9 cellular contexts compared by ENCODE assay signal in the genomic region with DNA sequence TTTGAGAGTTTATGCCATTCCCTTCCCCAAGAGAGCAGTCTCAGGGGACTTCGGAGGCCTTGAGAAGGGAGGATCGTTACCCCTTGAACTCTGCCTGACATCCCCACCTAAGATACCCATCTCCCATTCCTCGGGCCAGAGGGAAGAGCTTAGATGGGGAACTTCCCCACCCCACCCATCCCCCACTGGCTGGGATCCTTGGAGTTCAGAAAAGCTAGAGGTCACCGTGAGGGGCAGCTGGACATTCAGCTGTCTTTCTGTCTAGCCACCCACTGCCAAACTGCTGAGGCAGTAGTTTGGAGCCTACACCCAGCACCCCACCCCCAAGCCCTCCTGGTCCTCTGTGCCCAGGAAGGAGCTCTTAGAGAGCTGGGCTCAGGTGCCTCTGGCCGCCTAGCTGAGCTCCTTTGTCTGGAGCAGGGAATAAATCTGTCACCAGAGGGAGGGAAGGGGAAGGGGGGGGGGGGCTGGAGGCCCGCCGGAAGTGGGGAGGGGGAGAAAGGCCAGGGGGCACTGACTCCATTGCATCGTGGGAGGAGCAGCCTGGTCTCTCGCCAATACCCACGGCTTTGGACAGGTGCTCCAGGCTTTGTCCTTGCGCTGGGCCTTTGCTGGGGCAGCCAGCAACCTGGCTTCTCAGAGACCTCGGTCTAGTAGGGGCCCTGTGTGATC. TPM values are rescaled to one million over a fixed set of nuclear protein-coding genes. Genes with fewer than 3 reads are reported as not detected.
DNase-seq lines count a peak whose midpoint lies in the region; ATAC-seq, FAIRE-seq and TF ChIP-seq lines count a peak whose summit lies in the region.
"Had no signal": no experiment of that assay in that cellular context is flagged by ENCODE, and none has a peak within 500 bp of the region (broad histone marks: within the 10 kb centered on the region; RNA-seq: fewer than 3 reads in every experiment).

No MANE protein-coding gene starts in this region.

- intact Hi-C loops in HCT116 (cut with micrococcal nuclease) = no loop called here
- intact Hi-C loops in K562 (cut with micrococcal nuclease) = no loop called here

- no peaks in the 10 kb centered on the region for H3K9me3 ChIP-seq in AG04450 (ENCODE audit: control insufficient read depth, insufficient read depth, low read length)
- no peaks in the 10 kb centered on the region for H3K9me3 ChIP-seq in HCT116 (ENCODE audit: control insufficient read depth in 1 of 2, insufficient read depth in 1 of 2, low read depth in 1 of 2, low read length in 2 of 2)
- no peaks in the 10 kb centered on the region for H3K9me3 ChIP-seq in K562 (replicated peaks; ENCODE audit: control insufficient read depth, insufficient read depth, low read depth, low read length)

- ATAC-seq in HCT116 (no peak), K562 (no peak), GM19397 (IDR thresholded peaks at IDR 0.05; ENCODE audit: unreplicated experiment) (no peak), omental fat pad (ENCODE audit: low FRiP score) (no peak)

- no peak for TF ChIP-seq RAD21 in HCT116 (IDR thresholded peaks at IDR 0.05; ENCODE audit: low read depth)
- TF ChIP-seq RAD21 in K562 (CRISPR knock-in tag; conservative IDR thresholded peaks at IDR 0.05 in 1 of 2, IDR thresholded peaks at IDR 0.05 in 1 of 2) = no peak

- RAD21 ChIA-PET in HCT116 (lab: Charles Lee; ENCODE audit: low non-redundant PET in 1 of 2, low total read pairs in 2 of 2, uncharacterized antibody in 2 of 2, unreplicated experiment in 2 of 2) = interaction anchor here in 1 of 2 experiments (0.7 kb wide), 1 partner anchor 14 kb away, joined by 5 read pairs; no protein-coding TSS in a partner anchor

- TF ChIP-seq POLR2A in HCT116 (IDR thresholded peaks at IDR 0.05; ENCODE audit: borderline replicate concordance, extremely low read depth, insufficient read depth, insufficient read length) (no peak), K562 (conservative IDR thresholded peaks at IDR 0.05) (no peak)

- no peak for DNase-seq in AG04450 (ENCODE audit: low read depth, low spot score)
- DNase-seq in HCT116 (ENCODE audit: low read depth, low spot score) = no peak
- DNase-seq in K562 (ENCODE audit: extremely low read depth in 1 of 4, low spot score in 3 of 4) = peak in 1 of 4 experiments; percentile 30
- DNase-seq in myocyte (ENCODE audit: low read depth) = peak; percentile 74
- DNase-seq in GOT3 (lab: John Stamatoyannopoulos, UW) = no peak
- no peak for DNase-seq in activated naive CD4-positive, alpha-beta T cell treated with anti-CD3 and anti-CD28 coated beads, Interleukin-2, amount 50 U/mL, for 16 hours
- DNase-seq in omental fat pad (ENCODE audit: low spot score) = no peak
- DNase-seq: Kasumi-1 had no signal

- CTCF ChIA-PET in AG04450 (lab: Charles Lee) (interaction anchor here (0.6 to 2.2 kb wide), 6 partner anchors 15 to 181 kb away, joined by 3 to 11 read pairs (median 4); a partner anchor contains a TSS), HCT116 (lab: Charles Lee) (interaction anchor here (1.0 to 2.3 kb wide), 4 partner anchors 10 to 89 kb away, joined by 3 to 8 read pairs (median 4); no protein-coding TSS in a partner anchor), K562 (lab: Yijun Ruan, JAX; ENCODE audit: low intra/inter-chr PET ratio) (interaction anchor here (0.6 kb wide), 1 partner anchor 31 kb away, joined by 3 read pairs; no protein-coding TSS in a partner anchor)

- H3K79me2 ChIP-seq in HCT116 (ENCODE audit: insufficient read depth, low read length) (no peaks in the 10 kb centered on the region), K562 (ENCODE audit: control insufficient read depth, insufficient read depth, low read length) (no peaks in the 10 kb centered on the region)

- H3K27me3 ChIP-seq in AG04450 (ENCODE audit: control insufficient read depth, insufficient read depth, low read length) = peaks cover 28% of the 10 kb centered on the region
- H3K27me3 ChIP-seq in HCT116 (ENCODE audit: insufficient read depth, low read length) = no peaks in the 10 kb centered on the region
- 0 out of 5 replicates have a peak, but pooled peaks cover 0 to 2% of the 10 kb centered on the region in 2 experiments for H3K27me3 ChIP-seq in K562 (ENCODE audit: control insufficient read depth in 2 of 2, insufficient read depth in 2 of 2, low read length in 2 of 2)

- 38% methylated on average over 6 of the region's 12 CpGs for WGBS in K562 (ENCODE audit: insufficient coverage, low coverage, missing lambda C conversion rate)

- POLR2A ChIA-PET in AG04450 (lab: Yijun Ruan, JAX) = interaction anchor here (0.7 kb wide), 1 partner anchor 16 kb away, joined by 5 read pairs; no protein-coding TSS in a partner anchor
- POLR2A ChIA-PET in HCT116 (lab: Charles Lee) = interaction anchor here (0.8 kb wide), 1 partner anchor 34 kb away, joined by 6 read pairs; no protein-coding TSS in a partner anchor
- POLR2A ChIA-PET in K562 (lab: Yijun Ruan, JAX) = no interaction called here

- H4K20me1 ChIP-seq in HCT116 (ENCODE audit: insufficient read depth) = no peaks in the 10 kb centered on the region
- peaks cover 13% of the 10 kb centered on the region; the same call in 1 of the 2 replicates for H4K20me1 ChIP-seq in K562 (replicated peaks; ENCODE audit: control insufficient read depth, insufficient read depth, low read length)

- no peaks in the 10 kb centered on the region for H3K9me2 ChIP-seq in HCT116 (ENCODE audit: insufficient read depth)

- BruUV-seq in HCT116 (replicated peaks; lab: Mats Ljungman, UMichigan) (no TSS peak), K562 (replicated peaks; lab: Mats Ljungman, UMichigan) (no TSS peak)

- H3K9ac ChIP-seq in HCT116 (ENCODE audit: low read length) = peak overlapping the region; percentile 72
- H3K9ac ChIP-seq in K562 (ENCODE audit: insufficient read depth in 1 of 2, low read depth in 2 of 2, low read length in 2 of 2) = peak overlapping the region; percentile 4 to 88; a peak in 1 of 4 replicates

- peaks cover 3% of the 10 kb centered on the region for H3K9me1 ChIP-seq in K562 (ENCODE audit: control insufficient read depth, insufficient read depth, low read length)

- H3K4me3 ChIP-seq in AG04450 (ENCODE audit: low read depth, low read length) (peak overlapping the region; percentile 44), HCT116 (replicated peaks in 1 of 2; ENCODE audit: low read depth in 1 of 2, low read length in 2 of 2) (peak overlapping the region; percentile 60 to 71), K562 (peak overlapping the region; percentile 38; the same call in 1 of the 2 replicates)

- H3K4me1 ChIP-seq in HCT116 (ENCODE audit: control insufficient read depth in 1 of 2, insufficient read depth in 2 of 2, low read length in 2 of 2) = peaks cover 6 to 44% of the 10 kb centered on the region in 2 experiments; a peak in 3 of 4 replicates
- H3K4me1 ChIP-seq in K562 (replicated peaks in 1 of 2; ENCODE audit: control insufficient read depth in 2 of 2, insufficient read depth in 2 of 2, low read length in 2 of 2) = peaks cover 6 to 39% of the 10 kb centered on the region in 2 experiments; a peak in 3 of 5 replicates

- TF ChIP-seq CTCF in AG04450 (IDR thresholded peaks at IDR 0.05; ENCODE audit: low read depth, low read length) (no peak), HCT116 (IDR thresholded peaks at IDR 0.05 in 2 of 3, conservative IDR thresholded peaks at IDR 0.05 in 1 of 3; ENCODE audit: borderline replicate concordance in 1 of 3, insufficient read depth in 1 of 3, low read depth in 2 of 3, low read length in 2 of 3) (no peak), K562 (IDR thresholded peaks at IDR 0.05 in 2 of 3, conservative IDR thresholded peaks at IDR 0.05 in 1 of 3; ENCODE audit: insufficient read depth in 2 of 3, low read depth in 1 of 3, low read length in 3 of 3) (no peak), omental fat pad (IDR thresholded peaks at IDR 0.05) (no peak)

- TF ChIP-seq EP300 in K562 (IDR thresholded peaks at IDR 0.05; ENCODE audit: low read length) = no peak

- no peak for FAIRE-seq in K562 (lab: Jason Lieb, UNC)

- H3K4me2 ChIP-seq in HCT116 (ENCODE audit: low read length) (peak overlapping the region; percentile 96), K562 (ENCODE audit: insufficient read depth, low read length) (peak overlapping the region; percentile 62; the same call in 1 of the 2 replicates)

- H3K27ac ChIP-seq in AG04450 (ENCODE audit: low read depth, low read length) (no peak overlapping the region), HCT116 (ENCODE audit: low read depth, low read length) (peak overlapping the region; percentile 82), K562 (ENCODE audit: extremely low read depth, low read depth, low read length) (no peak overlapping the region)

- in situ Hi-C loops in K562 (cut with MboI) = no loop called here

- no peaks in the 10 kb centered on the region for H3K36me3 ChIP-seq in HCT116 (ENCODE audit: control insufficient read depth in 1 of 2, insufficient read depth in 2 of 2, low read length in 2 of 2)
- H3K36me3 ChIP-seq in K562 (ENCODE audit: control insufficient read depth, insufficient read depth, low read length) = peaks cover under 1% of the 10 kb centered on the region; the same call in 1 of the 3 replicates

- H2AFZ ChIP-seq in HCT116 (ENCODE audit: low read depth, low read length, poor library complexity, severe bottlenecking) = no peak overlapping the region
- peak overlapping the region; percentile 71 for H2AFZ ChIP-seq in K562 (ENCODE audit: low read depth, low read length)

RNA-seq across cellular contexts. Expression of a gene that starts 1.0 kb away (rescaled TPM):
- polyA plus RNA-seq in AG04450 (2011; rRNA removed) = 0.07 TPM in 1 of 2 replicates, not detected in the other
- not detected in 2 replicates for polyA minus RNA-seq in AG04450 (2011; rRNA and poly(A)+ RNA removed)
- total RNA-seq in HCT116 (2021; ENCODE audit: unreplicated experiment) = 9.7 TPM
- 11.2 and 11.9 TPM in 2 replicates for polyA plus RNA-seq in HCT116 (2012)
- total RNA-seq in K562 (2011; cell fraction: chromatin; rRNA removed; ENCODE audit: low replicate concordance) = 3.4 and 5.6 TPM in 2 replicates
- 3.0 and 4.7 TPM in 2 replicates for total RNA-seq in K562 (2011; cell fraction: nucleolus; rRNA removed)
- total RNA-seq in K562 (2011; cell fraction: nucleoplasm; rRNA removed) = 2.4 and 6.9 TPM in 2 replicates
- 0.95 and 2.9 TPM in 2 replicates for total RNA-seq in K562 (2014; rRNA removed)
- 0.22 and 0.55 TPM in 2 replicates for total RNA-seq in K562 (2014; rRNA removed; fragmentation: Illumina TruSeq; extraction: Trizol)
- total RNA-seq in K562 (2015; rRNA removed; fragmentation: Illumina TruSeq; extraction: Trizol) = 0.60 and 0.65 TPM in 2 replicates
- total RNA-seq in K562 (2021) = 1.9 and 2.0 TPM in 2 replicates
- 0.79 and 2.2 TPM in 2 replicates for polyA plus RNA-seq in K562 (2011; rRNA removed)
- polyA plus RNA-seq in K562 (2011; cell fraction: cytosol; rRNA removed) = 1.8 and 2.4 TPM in 2 replicates
- 3.4 and 4.8 TPM in 2 replicates for polyA plus RNA-seq in K562 (2011; cell fraction: nucleus; rRNA removed)
- polyA plus RNA-seq in K562 (2012) = 0.86 and 2.0 TPM in 2 replicates
- 1.4 and 2.7 TPM in 2 replicates for polyA plus RNA-seq in K562 (2014; fragmentation: Illumina TruSeq; extraction: Trizol)
- polyA plus RNA-seq in K562 (2014; fragmentation: Nextera tagmentation; extraction: Ambion mirVana) = under 1 TPM; 0.08 to 0.18 TPM
- 1.4 and 2.2 TPM in 2 replicates for polyA plus RNA-seq in K562 (2014; rRNA removed)
- 0.72 and 1.1 TPM in 2 replicates for polyA minus RNA-seq in K562 (2011; rRNA and poly(A)+ RNA removed)
- 1.9 and 2.9 TPM in 2 replicates for polyA minus RNA-seq in K562 (2011; cell fraction: cytosol; rRNA and poly(A)+ RNA removed)
- 0.67 and 0.81 TPM in 2 replicates for polyA minus RNA-seq in K562 (2011; cell fraction: nucleus; rRNA and poly(A)+ RNA removed)
- 6.1 and 31.3 TPM in 2 replicates for total RNA-seq in myocyte
- 5.9 TPM for polyA plus RNA-seq in myocyte (2012)
- total RNA-seq in omental fat pad = 1 to 10 TPM in 3 of 4 donors, not detected in 1; 1.7 to 2.7 (median 2.0) TPM

RNA-seq across cellular contexts. Expression of a gene that starts 15.7 kb away (rescaled TPM):
- 1.9 and 2.7 TPM in 2 replicates for polyA plus RNA-seq in AG04450 (2011; rRNA removed)
- 2.6 and 4.6 TPM in 2 replicates for polyA minus RNA-seq in AG04450 (2011; rRNA and poly(A)+ RNA removed)
- total RNA-seq in HCT116 (2021; ENCODE audit: unreplicated experiment) = 9.1 TPM
- 7.0 and 8.8 TPM in 2 replicates for polyA plus RNA-seq in HCT116 (2012)
- not detected in 2 replicates for total RNA-seq in K562 (2011; cell fraction: chromatin; rRNA removed; ENCODE audit: low replicate concordance)
- total RNA-seq in K562 (2011; cell fraction: nucleolus; rRNA removed) = 0.50 TPM in 1 of 2 replicates, not detected in the other
- not detected in 2 replicates for total RNA-seq in K562 (2011; cell fraction: nucleoplasm; rRNA removed)
- total RNA-seq in K562 (2014; rRNA removed) = 0.24 and 0.77 TPM in 2 replicates
- total RNA-seq in K562 (2014; rRNA removed; fragmentation: Illumina TruSeq; extraction: Trizol) = not detected in 2 replicates
- 0.36 TPM in 1 of 2 replicates, not detected in the other for total RNA-seq in K562 (2015; rRNA removed; fragmentation: Illumina TruSeq; extraction: Trizol)
- 0.16 TPM in 1 of 2 replicates, not detected in the other for total RNA-seq in K562 (2021)
- 0.06 and 0.07 TPM in 2 replicates for polyA plus RNA-seq in K562 (2011; rRNA removed)
- polyA plus RNA-seq in K562 (2011; cell fraction: cytosol; rRNA removed) = 0.13 and 0.95 TPM in 2 replicates
- polyA plus RNA-seq in K562 (2011; cell fraction: nucleus; rRNA removed) = 0.28 and 0.43 TPM in 2 replicates
- polyA plus RNA-seq in K562 (2012) = 0.17 TPM in 1 of 2 replicates, not detected in the other
- not detected in 2 replicates for polyA plus RNA-seq in K562 (2014; fragmentation: Illumina TruSeq; extraction: Trizol)
- polyA plus RNA-seq in K562 (2014; fragmentation: Nextera tagmentation; extraction: Ambion mirVana) = not detected
- 0.25 TPM in 1 of 2 replicates, not detected in the other for polyA plus RNA-seq in K562 (2014; rRNA removed)
- polyA minus RNA-seq in K562 (2011; rRNA and poly(A)+ RNA removed) = not detected in 2 replicates
- not detected in 2 replicates for polyA minus RNA-seq in K562 (2011; cell fraction: cytosol; rRNA and poly(A)+ RNA removed)
- polyA minus RNA-seq in K562 (2011; cell fraction: nucleus; rRNA and poly(A)+ RNA removed) = 0.54 TPM in 1 of 2 replicates, not detected in the other
- total RNA-seq in myocyte = 12.8 and 19.2 TPM in 2 replicates
- polyA plus RNA-seq in myocyte (2012) = 15.1 TPM
- 10 to 100 TPM in 2 of 4 donors, 1 to 10 TPM in 2; 8.0 to 14.2 (median 11.4) TPM for total RNA-seq in omental fat pad

RNA-seq across cellular contexts. Expression of a gene that starts 38.6 kb away (rescaled TPM):
- polyA plus RNA-seq in AG04450 (2011; rRNA removed) (1.5 TPM in 2 replicates), K562 (2011; rRNA removed) (0.32 and 0.58 TPM in 2 replicates), K562 (2014; fragmentation: Illumina TruSeq; extraction: Trizol) (0.36 and 0.66 TPM in 2 replicates), K562 (2014; fragmentation: Nextera tagmentation; extraction: Ambion mirVana) (under 1 TPM in 1 of 2 experiments, not detected in 1; 0.13 TPM), K562 (2014; rRNA removed) (0.50 and 0.92 TPM in 2 replicates)
- polyA minus RNA-seq in AG04450 (2011; rRNA and poly(A)+ RNA removed) = 0.70 TPM in 1 of 2 replicates, not detected in the other
- total RNA-seq in HCT116 (2021; ENCODE audit: unreplicated experiment) (1.2 TPM), K562 (2014; rRNA removed) (0.16 and 0.50 TPM in 2 replicates), K562 (2014; rRNA removed; fragmentation: Illumina TruSeq; extraction: Trizol) (0.25 TPM in 1 of 2 replicates, not detected in the other), K562 (2015; rRNA removed; fragmentation: Illumina TruSeq; extraction: Trizol) (not detected in 2 replicates), K562 (2021) (0.38 and 0.44 TPM in 2 replicates), myocyte (30.0 and 67.0 TPM in 2 replicates), omental fat pad (10 to 100 TPM in 2 of 4 donors, 1 to 10 TPM in 2; 1.0 to 24.9 (median 8.9) TPM)
- polyA plus RNA-seq in HCT116 (2012) = 1.5 and 1.6 TPM in 2 replicates
- total RNA-seq in K562 (2011; cell fraction: chromatin; rRNA removed; ENCODE audit: low replicate concordance) = 0.44 TPM in 1 of 2 replicates, not detected in the other
- total RNA-seq in K562 (2011; cell fraction: nucleolus; rRNA removed) = 0.17 TPM in 1 of 2 replicates, not detected in the other
- total RNA-seq in K562 (2011; cell fraction: nucleoplasm; rRNA removed) = 0.37 TPM in 1 of 2 replicates, not detected in the other
- 0.44 and 0.60 TPM in 2 replicates for polyA plus RNA-seq in K562 (2011; cell fraction: cytosol; rRNA removed)
- polyA plus RNA-seq in K562 (2011; cell fraction: nucleus; rRNA removed) = 0.31 and 0.46 TPM in 2 replicates
- polyA plus RNA-seq in K562 (2012) = 0.37 and 0.38 TPM in 2 replicates
- 0.21 TPM in 1 of 2 replicates, not detected in the other for polyA minus RNA-seq in K562 (2011; rRNA and poly(A)+ RNA removed)
- not detected in 2 replicates for polyA minus RNA-seq in K562 (2011; cell fraction: cytosol; rRNA and poly(A)+ RNA removed)
- polyA minus RNA-seq in K562 (2011; cell fraction: nucleus; rRNA and poly(A)+ RNA removed) = 0.13 and 0.33 TPM in 2 replicates
- polyA plus RNA-seq in myocyte (2012) = 94.4 TPM

RNA-seq across cellular contexts. Expression of a gene that starts 49.0 kb away (rescaled TPM):
- 101 and 121 TPM in 2 replicates for polyA plus RNA-seq in AG04450 (2011; rRNA removed)
- 164 and 206 TPM in 2 replicates for polyA minus RNA-seq in AG04450 (2011; rRNA and poly(A)+ RNA removed)
- 36.6 TPM for total RNA-seq in HCT116 (2021; ENCODE audit: unreplicated experiment)
- polyA plus RNA-seq in HCT116 (2012) = 35.1 and 36.8 TPM in 2 replicates
- 30.0 and 74.0 TPM in 2 replicates for total RNA-seq in K562 (2011; cell fraction: chromatin; rRNA removed; ENCODE audit: low replicate concordance)
- 56.4 and 56.6 TPM in 2 replicates for total RNA-seq in K562 (2011; cell fraction: nucleolus; rRNA removed)
- 38.9 and 42.7 TPM in 2 replicates for total RNA-seq in K562 (2011; cell fraction: nucleoplasm; rRNA removed)
- total RNA-seq in K562 (2014; rRNA removed) = 45.6 and 54.5 TPM in 2 replicates
- total RNA-seq in K562 (2014; rRNA removed; fragmentation: Illumina TruSeq; extraction: Trizol) = 22.0 and 30.6 TPM in 2 replicates
- 51.8 and 53.5 TPM in 2 replicates for total RNA-seq in K562 (2015; rRNA removed; fragmentation: Illumina TruSeq; extraction: Trizol)
- 61.3 and 61.5 TPM in 2 replicates for total RNA-seq in K562 (2021)
- 48.2 and 51.5 TPM in 2 replicates for polyA plus RNA-seq in K562 (2011; rRNA removed)
- polyA plus RNA-seq in K562 (2011; cell fraction: cytosol; rRNA removed) = 97.2 and 146 TPM in 2 replicates
- polyA plus RNA-seq in K562 (2011; cell fraction: nucleus; rRNA removed) = 52.3 and 67.8 TPM in 2 replicates
- polyA plus RNA-seq in K562 (2012) = 84.3 and 116 TPM in 2 replicates
- 64.9 and 69.7 TPM in 2 replicates for polyA plus RNA-seq in K562 (2014; fragmentation: Illumina TruSeq; extraction: Trizol)
- polyA plus RNA-seq in K562 (2014; fragmentation: Nextera tagmentation; extraction: Ambion mirVana) = 10 to 100 TPM; 23.2 to 40.7 TPM
- 33.9 and 37.3 TPM in 2 replicates for polyA plus RNA-seq in K562 (2014; rRNA removed)
- polyA minus RNA-seq in K562 (2011; rRNA and poly(A)+ RNA removed) = 45.3 and 118 TPM in 2 replicates
- 61.6 and 78.2 TPM in 2 replicates for polyA minus RNA-seq in K562 (2011; cell fraction: cytosol; rRNA and poly(A)+ RNA removed)
- 17.6 and 17.7 TPM in 2 replicates for polyA minus RNA-seq in K562 (2011; cell fraction: nucleus; rRNA and poly(A)+ RNA removed)
- 190 and 234 TPM in 2 replicates for total RNA-seq in myocyte
- polyA plus RNA-seq in myocyte (2012) = 165 TPM
- 100 to 1,000 TPM in 3 of 4 donors, 10 to 100 TPM in 1; 67.8 to 154 (median 124) TPM for total RNA-seq in omental fat pad

RNA-seq across cellular contexts. Expression of a gene that starts 51.4 kb away (rescaled TPM):
- polyA plus RNA-seq in AG04450 (2011; rRNA removed) = not detected in 2 replicates
- polyA minus RNA-seq in AG04450 (2011; rRNA and poly(A)+ RNA removed) = not detected in 2 replicates
- total RNA-seq in HCT116 (2021; ENCODE audit: unreplicated experiment) = not detected
- polyA plus RNA-seq in HCT116 (2012) = not detected in 2 replicates
- not detected in 2 replicates for total RNA-seq in K562 (2011; cell fraction: chromatin; rRNA removed; ENCODE audit: low replicate concordance)
- total RNA-seq in K562 (2011; cell fraction: nucleolus; rRNA removed) = not detected in 2 replicates
- not detected in 2 replicates for total RNA-seq in K562 (2011; cell fraction: nucleoplasm; rRNA removed)
- total RNA-seq in K562 (2014; rRNA removed) = not detected in 2 replicates
- not detected in 2 replicates for total RNA-seq in K562 (2014; rRNA removed; fragmentation: Illumina TruSeq; extraction: Trizol)
- not detected in 2 replicates for total RNA-seq in K562 (2015; rRNA removed; fragmentation: Illumina TruSeq; extraction: Trizol)
- total RNA-seq in K562 (2021) = not detected in 2 replicates
- polyA plus RNA-seq in K562 (2011; rRNA removed) = not detected in 2 replicates
- polyA plus RNA-seq in K562 (2011; cell fraction: cytosol; rRNA removed) = not detected in 2 replicates
- polyA plus RNA-seq in K562 (2011; cell fraction: nucleus; rRNA removed) = not detected in 2 replicates
- polyA plus RNA-seq in K562 (2012) = not detected in 2 replicates
- not detected in 2 replicates for polyA plus RNA-seq in K562 (2014; fragmentation: Illumina TruSeq; extraction: Trizol)
- polyA plus RNA-seq in K562 (2014; fragmentation: Nextera tagmentation; extraction: Ambion mirVana) = not detected
- not detected in 2 replicates for polyA plus RNA-seq in K562 (2014; rRNA removed)
- not detected in 2 replicates for polyA minus RNA-seq in K562 (2011; rRNA and poly(A)+ RNA removed)
- not detected in 2 replicates for polyA minus RNA-seq in K562 (2011; cell fraction: cytosol; rRNA and poly(A)+ RNA removed)
- polyA minus RNA-seq in K562 (2011; cell fraction: nucleus; rRNA and poly(A)+ RNA removed) = not detected in 2 replicates
- total RNA-seq in myocyte = not detected in 2 replicates
- polyA plus RNA-seq in myocyte (2012) = 0.14 TPM
- not detected for total RNA-seq in omental fat pad
